In genomic region chr1:228368801-228369607, GRCh38 we compare ENCODE assay signal across 1 cellular context.
A peak's percentile ranks its signal among the peaks of the same experiment; 100 is the strongest.
TF ChIP-seq lines count a peak whose summit lies in the region.

No MANE protein-coding gene starts in this region.

TF ChIP-seq in K562, 482 proteins besides CTCF, POLR2A, EP300 and RAD21 (continued from another document and continues in another):
- TF ChIP-seq, protein P1, sequence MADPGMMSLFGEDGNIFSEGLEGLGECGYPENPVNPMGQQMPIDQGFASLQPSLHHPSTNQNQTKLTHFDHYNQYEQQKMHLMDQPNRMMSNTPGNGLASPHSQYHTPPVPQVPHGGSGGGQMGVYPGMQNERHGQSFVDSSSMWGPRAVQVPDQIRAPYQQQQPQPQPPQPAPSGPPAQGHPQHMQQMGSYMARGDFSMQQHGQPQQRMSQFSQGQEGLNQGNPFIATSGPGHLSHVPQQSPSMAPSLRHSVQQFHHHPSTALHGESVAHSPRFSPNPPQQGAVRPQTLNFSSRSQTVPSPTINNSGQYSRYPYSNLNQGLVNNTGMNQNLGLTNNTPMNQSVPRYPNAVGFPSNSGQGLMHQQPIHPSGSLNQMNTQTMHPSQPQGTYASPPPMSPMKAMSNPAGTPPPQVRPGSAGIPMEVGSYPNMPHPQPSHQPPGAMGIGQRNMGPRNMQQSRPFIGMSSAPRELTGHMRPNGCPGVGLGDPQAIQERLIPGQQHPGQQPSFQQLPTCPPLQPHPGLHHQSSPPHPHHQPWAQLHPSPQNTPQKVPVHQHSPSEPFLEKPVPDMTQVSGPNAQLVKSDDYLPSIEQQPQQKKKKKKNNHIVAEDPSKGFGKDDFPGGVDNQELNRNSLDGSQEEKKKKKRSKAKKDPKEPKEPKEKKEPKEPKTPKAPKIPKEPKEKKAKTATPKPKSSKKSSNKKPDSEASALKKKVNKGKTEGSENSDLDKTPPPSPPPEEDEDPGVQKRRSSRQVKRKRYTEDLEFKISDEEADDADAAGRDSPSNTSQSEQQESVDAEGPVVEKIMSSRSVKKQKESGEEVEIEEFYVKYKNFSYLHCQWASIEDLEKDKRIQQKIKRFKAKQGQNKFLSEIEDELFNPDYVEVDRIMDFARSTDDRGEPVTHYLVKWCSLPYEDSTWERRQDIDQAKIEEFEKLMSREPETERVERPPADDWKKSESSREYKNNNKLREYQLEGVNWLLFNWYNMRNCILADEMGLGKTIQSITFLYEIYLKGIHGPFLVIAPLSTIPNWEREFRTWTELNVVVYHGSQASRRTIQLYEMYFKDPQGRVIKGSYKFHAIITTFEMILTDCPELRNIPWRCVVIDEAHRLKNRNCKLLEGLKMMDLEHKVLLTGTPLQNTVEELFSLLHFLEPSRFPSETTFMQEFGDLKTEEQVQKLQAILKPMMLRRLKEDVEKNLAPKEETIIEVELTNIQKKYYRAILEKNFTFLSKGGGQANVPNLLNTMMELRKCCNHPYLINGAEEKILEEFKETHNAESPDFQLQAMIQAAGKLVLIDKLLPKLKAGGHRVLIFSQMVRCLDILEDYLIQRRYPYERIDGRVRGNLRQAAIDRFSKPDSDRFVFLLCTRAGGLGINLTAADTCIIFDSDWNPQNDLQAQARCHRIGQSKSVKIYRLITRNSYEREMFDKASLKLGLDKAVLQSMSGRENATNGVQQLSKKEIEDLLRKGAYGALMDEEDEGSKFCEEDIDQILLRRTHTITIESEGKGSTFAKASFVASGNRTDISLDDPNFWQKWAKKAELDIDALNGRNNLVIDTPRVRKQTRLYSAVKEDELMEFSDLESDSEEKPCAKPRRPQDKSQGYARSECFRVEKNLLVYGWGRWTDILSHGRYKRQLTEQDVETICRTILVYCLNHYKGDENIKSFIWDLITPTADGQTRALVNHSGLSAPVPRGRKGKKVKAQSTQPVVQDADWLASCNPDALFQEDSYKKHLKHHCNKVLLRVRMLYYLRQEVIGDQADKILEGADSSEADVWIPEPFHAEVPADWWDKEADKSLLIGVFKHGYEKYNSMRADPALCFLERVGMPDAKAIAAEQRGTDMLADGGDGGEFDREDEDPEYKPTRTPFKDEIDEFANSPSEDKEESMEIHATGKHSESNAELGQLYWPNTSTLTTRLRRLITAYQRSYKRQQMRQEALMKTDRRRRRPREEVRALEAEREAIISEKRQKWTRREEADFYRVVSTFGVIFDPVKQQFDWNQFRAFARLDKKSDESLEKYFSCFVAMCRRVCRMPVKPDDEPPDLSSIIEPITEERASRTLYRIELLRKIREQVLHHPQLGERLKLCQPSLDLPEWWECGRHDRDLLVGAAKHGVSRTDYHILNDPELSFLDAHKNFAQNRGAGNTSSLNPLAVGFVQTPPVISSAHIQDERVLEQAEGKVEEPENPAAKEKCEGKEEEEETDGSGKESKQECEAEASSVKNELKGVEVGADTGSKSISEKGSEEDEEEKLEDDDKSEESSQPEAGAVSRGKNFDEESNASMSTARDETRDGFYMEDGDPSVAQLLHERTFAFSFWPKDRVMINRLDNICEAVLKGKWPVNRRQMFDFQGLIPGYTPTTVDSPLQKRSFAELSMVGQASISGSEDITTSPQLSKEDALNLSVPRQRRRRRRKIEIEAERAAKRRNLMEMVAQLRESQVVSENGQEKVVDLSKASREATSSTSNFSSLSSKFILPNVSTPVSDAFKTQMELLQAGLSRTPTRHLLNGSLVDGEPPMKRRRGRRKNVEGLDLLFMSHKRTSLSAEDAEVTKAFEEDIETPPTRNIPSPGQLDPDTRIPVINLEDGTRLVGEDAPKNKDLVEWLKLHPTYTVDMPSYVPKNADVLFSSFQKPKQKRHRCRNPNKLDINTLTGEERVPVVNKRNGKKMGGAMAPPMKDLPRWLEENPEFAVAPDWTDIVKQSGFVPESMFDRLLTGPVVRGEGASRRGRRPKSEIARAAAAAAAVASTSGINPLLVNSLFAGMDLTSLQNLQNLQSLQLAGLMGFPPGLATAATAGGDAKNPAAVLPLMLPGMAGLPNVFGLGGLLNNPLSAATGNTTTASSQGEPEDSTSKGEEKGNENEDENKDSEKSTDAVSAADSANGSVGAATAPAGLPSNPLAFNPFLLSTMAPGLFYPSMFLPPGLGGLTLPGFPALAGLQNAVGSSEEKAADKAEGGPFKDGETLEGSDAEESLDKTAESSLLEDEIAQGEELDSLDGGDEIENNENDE (IDR thresholded peaks at IDR 0.05; ENCODE audit: low read depth, low read length) = no peak
- no peak; the same call in 1 of the 2 replicates for TF ChIP-seq KLF13 (tag; IDR thresholded peaks at IDR 0.05; ENCODE audit: borderline replicate concordance, low read depth)
- TF ChIP-seq FOXA3 (CRISPR knock-in tag; conservative IDR thresholded peaks at IDR 0.05 in 1 of 2, IDR thresholded peaks at IDR 0.05 in 1 of 2) = no peak; a peak in 2 of 4 replicates
- no peak for TF ChIP-seq ZFP91 (CRISPR knock-in tag; IDR thresholded peaks at IDR 0.05)
- TF ChIP-seq, protein P2, sequence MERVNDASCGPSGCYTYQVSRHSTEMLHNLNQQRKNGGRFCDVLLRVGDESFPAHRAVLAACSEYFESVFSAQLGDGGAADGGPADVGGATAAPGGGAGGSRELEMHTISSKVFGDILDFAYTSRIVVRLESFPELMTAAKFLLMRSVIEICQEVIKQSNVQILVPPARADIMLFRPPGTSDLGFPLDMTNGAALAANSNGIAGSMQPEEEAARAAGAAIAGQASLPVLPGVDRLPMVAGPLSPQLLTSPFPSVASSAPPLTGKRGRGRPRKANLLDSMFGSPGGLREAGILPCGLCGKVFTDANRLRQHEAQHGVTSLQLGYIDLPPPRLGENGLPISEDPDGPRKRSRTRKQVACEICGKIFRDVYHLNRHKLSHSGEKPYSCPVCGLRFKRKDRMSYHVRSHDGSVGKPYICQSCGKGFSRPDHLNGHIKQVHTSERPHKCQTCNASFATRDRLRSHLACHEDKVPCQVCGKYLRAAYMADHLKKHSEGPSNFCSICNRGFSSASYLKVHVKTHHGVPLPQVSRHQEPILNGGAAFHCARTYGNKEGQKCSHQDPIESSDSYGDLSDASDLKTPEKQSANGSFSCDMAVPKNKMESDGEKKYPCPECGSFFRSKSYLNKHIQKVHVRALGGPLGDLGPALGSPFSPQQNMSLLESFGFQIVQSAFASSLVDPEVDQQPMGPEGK (CRISPR knock-in tag; IDR thresholded peaks at IDR 0.05; ENCODE audit: borderline replicate concordance) = no peak
- peak; percentile 99 for TF ChIP-seq GATAD2B (IDR thresholded peaks at IDR 0.05; ENCODE audit: borderline replicate concordance)
- no peak for TF ChIP-seq PURB (CRISPR knock-in tag; IDR thresholded peaks at IDR 0.05; ENCODE audit: low read depth)
- TF ChIP-seq, protein P3, sequence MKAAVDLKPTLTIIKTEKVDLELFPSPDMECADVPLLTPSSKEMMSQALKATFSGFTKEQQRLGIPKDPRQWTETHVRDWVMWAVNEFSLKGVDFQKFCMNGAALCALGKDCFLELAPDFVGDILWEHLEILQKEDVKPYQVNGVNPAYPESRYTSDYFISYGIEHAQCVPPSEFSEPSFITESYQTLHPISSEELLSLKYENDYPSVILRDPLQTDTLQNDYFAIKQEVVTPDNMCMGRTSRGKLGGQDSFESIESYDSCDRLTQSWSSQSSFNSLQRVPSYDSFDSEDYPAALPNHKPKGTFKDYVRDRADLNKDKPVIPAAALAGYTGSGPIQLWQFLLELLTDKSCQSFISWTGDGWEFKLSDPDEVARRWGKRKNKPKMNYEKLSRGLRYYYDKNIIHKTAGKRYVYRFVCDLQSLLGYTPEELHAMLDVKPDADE (conservative IDR thresholded peaks at IDR 0.05; ENCODE audit: control insufficient read depth, low read depth, low read length) = no peak
- TF ChIP-seq FUS (optimal IDR thresholded peaks at IDR 0.05; ENCODE audit: low read depth, low read length) = no peak
- TF ChIP-seq, protein P4, sequence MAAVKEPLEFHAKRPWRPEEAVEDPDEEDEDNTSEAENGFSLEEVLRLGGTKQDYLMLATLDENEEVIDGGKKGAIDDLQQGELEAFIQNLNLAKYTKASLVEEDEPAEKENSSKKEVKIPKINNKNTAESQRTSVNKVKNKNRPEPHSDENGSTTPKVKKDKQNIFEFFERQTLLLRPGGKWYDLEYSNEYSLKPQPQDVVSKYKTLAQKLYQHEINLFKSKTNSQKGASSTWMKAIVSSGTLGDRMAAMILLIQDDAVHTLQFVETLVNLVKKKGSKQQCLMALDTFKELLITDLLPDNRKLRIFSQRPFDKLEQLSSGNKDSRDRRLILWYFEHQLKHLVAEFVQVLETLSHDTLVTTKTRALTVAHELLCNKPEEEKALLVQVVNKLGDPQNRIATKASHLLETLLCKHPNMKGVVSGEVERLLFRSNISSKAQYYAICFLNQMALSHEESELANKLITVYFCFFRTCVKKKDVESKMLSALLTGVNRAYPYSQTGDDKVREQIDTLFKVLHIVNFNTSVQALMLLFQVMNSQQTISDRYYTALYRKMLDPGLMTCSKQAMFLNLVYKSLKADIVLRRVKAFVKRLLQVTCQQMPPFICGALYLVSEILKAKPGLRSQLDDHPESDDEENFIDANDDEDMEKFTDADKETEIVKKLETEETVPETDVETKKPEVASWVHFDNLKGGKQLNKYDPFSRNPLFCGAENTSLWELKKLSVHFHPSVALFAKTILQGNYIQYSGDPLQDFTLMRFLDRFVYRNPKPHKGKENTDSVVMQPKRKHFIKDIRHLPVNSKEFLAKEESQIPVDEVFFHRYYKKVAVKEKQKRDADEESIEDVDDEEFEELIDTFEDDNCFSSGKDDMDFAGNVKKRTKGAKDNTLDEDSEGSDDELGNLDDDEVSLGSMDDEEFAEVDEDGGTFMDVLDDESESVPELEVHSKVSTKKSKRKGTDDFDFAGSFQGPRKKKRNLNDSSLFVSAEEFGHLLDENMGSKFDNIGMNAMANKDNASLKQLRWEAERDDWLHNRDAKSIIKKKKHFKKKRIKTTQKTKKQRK (IDR thresholded peaks at IDR 0.05; ENCODE audit: borderline replicate concordance, low read depth, low read length) = no peak
- peak; percentile 65; the same call in 1 of the 2 replicates for TF ChIP-seq ZNF175 (CRISPR knock-in tag; IDR thresholded peaks at IDR 0.05; ENCODE audit: low read depth)
- no peak for TF ChIP-seq RBM25 (IDR thresholded peaks at IDR 0.05; ENCODE audit: low read depth, low read length, severe bottlenecking)
- no peak for TF ChIP-seq ZKSCAN3 (CRISPR knock-in tag; IDR thresholded peaks at IDR 0.05)
- no peak for TF ChIP-seq ZNF668 (CRISPR knock-in tag; IDR thresholded peaks at IDR 0.05)
- TF ChIP-seq KDM2B (CRISPR knock-in tag; IDR thresholded peaks at IDR 0.05) = no peak
- no peak for TF ChIP-seq CBX2 (IDR thresholded peaks at IDR 0.05; ENCODE audit: insufficient read depth, low read length, poor library complexity, severe bottlenecking)
- peak in 1 of 2 experiments; percentile 77; a peak in 1 of 4 replicates for TF ChIP-seq NONO (IDR thresholded peaks at IDR 0.05; ENCODE audit: low read depth in 2 of 2, low read length in 1 of 2)
- peak; percentile 58; the same call in 1 of the 2 replicates for TF ChIP-seq RBFOX2 (IDR thresholded peaks at IDR 0.05; ENCODE audit: low read depth, low read length)
- TF ChIP-seq COPS2 (conservative IDR thresholded peaks at IDR 0.05) = no peak
- TF ChIP-seq HDAC8 (tag; IDR thresholded peaks at IDR 0.05) = no peak; the same call in 1 of the 2 replicates
- TF ChIP-seq SP2 (IDR thresholded peaks at IDR 0.05; ENCODE audit: extremely low read depth, low read depth, low read length, poor library complexity, severe bottlenecking) = no peak
- TF ChIP-seq TCF7 (IDR thresholded peaks at IDR 0.05; ENCODE audit: borderline replicate concordance) = no peak
- TF ChIP-seq HNRNPH1 (optimal IDR thresholded peaks at IDR 0.05; ENCODE audit: low read depth, low read length) = no peak
- peak; percentile 95 for TF ChIP-seq NCOR1 (IDR thresholded peaks at IDR 0.05)
- TF ChIP-seq, protein P5, sequence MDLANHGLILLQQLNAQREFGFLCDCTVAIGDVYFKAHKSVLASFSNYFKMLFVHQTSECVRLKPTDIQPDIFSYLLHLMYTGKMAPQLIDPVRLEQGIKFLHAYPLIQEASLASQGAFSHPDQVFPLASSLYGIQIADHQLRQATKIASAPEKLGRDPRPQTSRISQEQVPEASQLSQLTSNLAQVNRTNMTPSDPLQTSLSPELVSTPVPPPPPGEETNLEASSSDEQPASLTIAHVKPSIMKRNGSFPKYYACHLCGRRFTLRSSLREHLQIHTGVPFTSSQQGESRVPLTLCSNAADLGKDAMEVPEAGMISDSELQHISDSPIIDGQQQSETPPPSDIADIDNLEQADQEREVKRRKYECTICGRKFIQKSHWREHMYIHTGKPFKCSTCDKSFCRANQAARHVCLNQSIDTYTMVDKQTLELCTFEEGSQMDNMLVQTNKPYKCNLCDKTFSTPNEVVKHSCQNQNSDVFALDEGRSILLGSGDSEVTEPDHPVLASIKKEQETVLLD (IDR thresholded peaks at IDR 0.05) = peak; percentile 79
- no peak for TF ChIP-seq RFX1 (IDR thresholded peaks at IDR 0.05)
- no peak for TF ChIP-seq ZNF184 (CRISPR knock-in tag; IDR thresholded peaks at IDR 0.05)
